ENCODE assay signal across 8 cellular contexts in the genomic region with DNA sequence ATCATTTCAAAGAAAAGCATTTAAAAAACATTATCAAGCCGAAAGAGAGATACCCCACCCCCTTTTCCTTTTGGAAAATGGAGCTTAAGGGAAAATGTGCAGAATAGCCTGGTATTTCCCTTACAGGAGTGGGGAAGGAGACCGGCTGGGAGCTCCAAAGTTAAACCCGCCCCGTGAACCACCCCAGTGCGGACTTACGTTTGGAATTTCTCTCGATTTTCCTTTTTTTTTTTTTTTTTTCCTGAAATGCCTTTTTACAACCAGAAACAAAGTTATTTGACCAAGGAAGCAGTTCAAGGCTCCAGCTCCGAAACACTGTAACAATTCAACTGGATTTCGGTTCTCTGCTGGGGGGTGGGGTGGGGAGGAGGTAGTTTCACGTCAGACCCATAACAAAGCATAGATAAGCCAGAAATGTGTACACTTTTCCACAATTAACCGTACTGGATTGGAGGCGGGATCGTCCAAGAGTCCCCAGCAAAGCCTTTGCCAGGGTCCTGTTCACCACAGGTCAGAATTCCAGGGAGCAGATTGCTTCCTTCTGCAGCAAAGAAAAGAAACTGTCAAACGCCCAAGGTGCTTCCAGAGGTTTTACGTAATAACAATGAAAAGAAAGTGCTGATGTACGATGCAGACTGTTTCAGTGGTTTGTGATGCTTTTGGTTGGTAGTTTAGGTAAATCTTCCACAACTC. TPM values are rescaled to one million over a fixed set of nuclear protein-coding genes. Genes with fewer than 3 reads are reported as not detected.
DNase-seq lines count a peak whose midpoint lies in the region; ATAC-seq, FAIRE-seq and TF ChIP-seq lines count a peak whose summit lies in the region.

No MANE protein-coding gene starts in this region.

- no peaks in the 10 kb centered on the region for H3K9me2 ChIP-seq in Karpas-422 (replicated peaks; ENCODE audit: insufficient read depth, low read length)

- H2BK120ac ChIP-seq in mesenchymal stem cell (ENCODE audit: low read depth, low read length): no peak overlapping the region

- H2AK5ac ChIP-seq in mesenchymal stem cell (ENCODE audit: low read length, severe bottlenecking): no peak overlapping the region

- FAIRE-seq in RCC 7860 (lab: Jason Lieb, UNC): no peak

- H2AFZ ChIP-seq in Karpas-422 (ENCODE audit: low read length) (peak overlapping the region; percentile 97; the same call in 1 of the 2 replicates), mesenchymal stem cell (ENCODE audit: low read depth, low read length) (no peak overlapping the region)

- peak overlapping the region; percentile 48 to 56 for H2BK12ac ChIP-seq in mesenchymal stem cell (ENCODE audit: low read length in 2 of 2)

- peak overlapping the region; percentile 85 for H3K4me3 Mint-ChIP-seq in CD4-positive, alpha-beta T cell

- H3K4me1 ChIP-seq in Karpas-422 (ENCODE audit: low read length) (peaks cover 36% of the 10 kb centered on the region), mesenchymal stem cell (ENCODE audit: control insufficient read depth, insufficient read depth, low read depth, low read length) (peaks cover 4% of the 10 kb centered on the region)

- intact Hi-C loops in CD4-positive, alpha-beta T cell (cut with DNase I, micrococcal nuclease): loop anchor here in 1 of 2 experiments (5.0 kb wide), 1 partner anchor 824 kb away; no protein-coding TSS in a partner anchor

- no peaks in the 10 kb centered on the region for H3K79me1 ChIP-seq in mesenchymal stem cell (replicated peaks; ENCODE audit: low read length, poor library complexity, severe bottlenecking)

- peak overlapping the region; percentile 53 for H3K9ac ChIP-seq in Karpas-422 (ENCODE audit: low read length)
- H3K9ac ChIP-seq in mesenchymal stem cell (ENCODE audit: low read length): peak overlapping the region; percentile 92

- H3K27ac ChIP-seq in CD4-positive, alpha-beta T cell (ENCODE audit: low read depth, low read length): no peak overlapping the region
- H3K27ac ChIP-seq in Karpas-422 (ENCODE audit: low read length) (no peak overlapping the region), caudate nucleus (ENCODE audit: low read depth, low read length) (peak overlapping the region; percentile 78), mesenchymal stem cell (ENCODE audit: low read length, poor library complexity, severe bottlenecking) (peak overlapping the region; percentile 86)

- peak overlapping the region; percentile 61 to 87 for H3K18ac ChIP-seq in mesenchymal stem cell (ENCODE audit: low read depth in 1 of 2, low read length in 2 of 2)

- no peaks in the 10 kb centered on the region for H3K9me3 Mint-ChIP-seq in CD4-positive, alpha-beta T cell

- peaks cover 44% of the 10 kb centered on the region for H3K4me1 Mint-ChIP-seq in CD4-positive, alpha-beta T cell (ENCODE audit: low read depth)

- WGBS in mesenchymal stem cell: under 1% methylated on average over 12 of the region's 16 CpGs

- H3K4me2 ChIP-seq in Karpas-422 (ENCODE audit: low read depth, low read length, poor library complexity, severe bottlenecking) (peak overlapping the region; percentile 98), mesenchymal stem cell (ENCODE audit: low read length, poor library complexity, severe bottlenecking) (peak overlapping the region; percentile 98)

- H3K36me3 ChIP-seq in Karpas-422 (ENCODE audit: insufficient read depth, low read length) (no peaks in the 10 kb centered on the region), mesenchymal stem cell (ENCODE audit: control insufficient read depth in 1 of 2, insufficient read depth in 2 of 2, low read depth in 1 of 2, low read length in 2 of 2) (no peaks in the 10 kb centered on the region)

- H3K36me3 Mint-ChIP-seq in CD4-positive, alpha-beta T cell (ENCODE audit: low read depth): no peaks in the 10 kb centered on the region

- no peak for TF ChIP-seq CTCF in CD4-positive, alpha-beta T cell (IDR thresholded peaks at IDR 0.05)
- TF ChIP-seq CTCF in GM20000 (IDR thresholded peaks at IDR 0.05; ENCODE audit: extremely low read depth, missing control alignments): no peak

- H3K14ac ChIP-seq in mesenchymal stem cell (ENCODE audit: low read length in 2 of 2): no peak overlapping the region

- peaks cover 88% of the 10 kb centered on the region for H3K27me3 Mint-ChIP-seq in CD4-positive, alpha-beta T cell

- ATAC-seq in CD4-positive, alpha-beta T cell (ENCODE audit: poor library complexity): no peak
- no peak for ATAC-seq in HG02642 (IDR thresholded peaks at IDR 0.05; ENCODE audit: poor library complexity, unreplicated experiment)

- CTCF ChIA-PET in CD4-positive, alpha-beta T cell (lab: Charles Lee): interaction anchor here (1.6 kb wide), 1 partner anchor 23 kb away, joined by 16 read pairs; no protein-coding TSS in a partner anchor

- no peak for DNase-seq in CD4-positive, alpha-beta T cell
- DNase-seq in Karpas-422: no peak
- peak in 2 of 61 donors; percentile 15 to 18 for DNase-seq in caudate nucleus (lab: John Stamatoyannopoulos, UW)
- peak; percentile 73 for DNase-seq in mesenchymal stem cell
- no peak for DNase-seq in GF-D8 (lab: John Stamatoyannopoulos, UW)
- DNase-seq in RCC 7860 (ENCODE audit: low spot score): no peak
- no peak for DNase-seq in GM20000 (ENCODE audit: low spot score)

- H3K4ac ChIP-seq in mesenchymal stem cell (ENCODE audit: low read depth in 1 of 2, low read length in 2 of 2): peak overlapping the region; percentile 67 to 80

- peak overlapping the region; percentile 48 for H3K27ac Mint-ChIP-seq in CD4-positive, alpha-beta T cell

- H3K23ac ChIP-seq in mesenchymal stem cell (ENCODE audit: low read length in 2 of 2): no peak overlapping the region

- peaks cover 76% of the 10 kb centered on the region for H3K27me3 ChIP-seq in CD4-positive, alpha-beta T cell (ENCODE audit: control insufficient read depth, insufficient read depth, low read length)
- H3K27me3 ChIP-seq in Karpas-422 (ENCODE audit: low read length) (no peaks in the 10 kb centered on the region), mesenchymal stem cell (ENCODE audit: control insufficient read depth in 1 of 2, insufficient read depth in 1 of 2, low read length in 2 of 2) (no peaks in the 10 kb centered on the region)

- H4K8ac ChIP-seq in mesenchymal stem cell (ENCODE audit: low read length): peak overlapping the region; percentile 43

- H4K20me1 ChIP-seq in Karpas-422 (ENCODE audit: insufficient read depth, low read depth, low read length): no peaks in the 10 kb centered on the region

- H3K79me2 ChIP-seq in Karpas-422 (ENCODE audit: low read length): no peaks in the 10 kb centered on the region

- no peaks in the 10 kb centered on the region for H3K9me3 ChIP-seq in CD4-positive, alpha-beta T cell (ENCODE audit: control insufficient read depth, low read length)
- no peaks in the 10 kb centered on the region for H3K9me3 ChIP-seq in Karpas-422 (ENCODE audit: low read length)
- no peaks in the 10 kb centered on the region for H3K9me3 ChIP-seq in mesenchymal stem cell (ENCODE audit: control insufficient read depth, low read length)

- H3K4me3 ChIP-seq in Karpas-422 (ENCODE audit: low read length) (peak overlapping the region; percentile 64), mesenchymal stem cell (ENCODE audit: insufficient read depth in 1 of 2, low read depth in 1 of 2, low read length in 2 of 2) (peak overlapping the region; percentile 33 to 86)

- no peak overlapping the region for H2BK5ac ChIP-seq in mesenchymal stem cell (ENCODE audit: low read depth, low read length, poor library complexity, severe bottlenecking)

- H4K91ac ChIP-seq in mesenchymal stem cell (ENCODE audit: low read length): no peak overlapping the region

- POLR2A ChIA-PET in CD4-positive, alpha-beta T cell (lab: Charles Lee): interaction anchor here (0.6 to 1.7 kb wide), 7 partner anchors 9 to 1091 kb away, joined by 3 to 19 read pairs (median 5); partner anchors contain the start of gene MLLT10

- no peak overlapping the region for H2BK15ac ChIP-seq in mesenchymal stem cell (ENCODE audit: low read depth, poor library complexity, severe bottlenecking)

RNA-seq across cellular contexts. Expression of gene SKIDA1, which starts 6.7 kb away (rescaled TPM):
- total RNA-seq in CD4-positive, alpha-beta T cell: under 1 TPM; 0.22 to 0.25 TPM
- total RNA-seq in Karpas-422 (2014; rRNA removed; shearing (Covaris generic); ENCODE audit: low replicate concordance): 0.22 and 1.5 TPM in 2 replicates
- polyA plus RNA-seq in mesenchymal stem cell (2013, experiment 1 of 2): 1.8 TPM
- polyA plus RNA-seq in mesenchymal stem cell (2013, experiment 2 of 2): 1.8 TPM

RNA-seq across cellular contexts. Expression of gene MLLT10, which starts 15.3 kb away (rescaled TPM):
- 10 to 100 TPM; 46.0 to 64.1 TPM for total RNA-seq in CD4-positive, alpha-beta T cell
- 83.6 and 88.5 TPM in 2 replicates for total RNA-seq in Karpas-422 (2014; rRNA removed; shearing (Covaris generic); ENCODE audit: low replicate concordance)
- 29.2 TPM for polyA plus RNA-seq in mesenchymal stem cell (2013, experiment 1 of 2)
- 30.7 TPM for polyA plus RNA-seq in mesenchymal stem cell (2013, experiment 2 of 2)

Comparison
In these comparisons a context has a peak if more than half of its experiments do, and no peak if none do; other contexts are left out.
1. H3K27ac ChIP-seq: peak in caudate nucleus (single experiment) and mesenchymal stem cell (single experiment); none in CD4-positive, alpha-beta T cell (single experiment) and Karpas-422 (single experiment).